3 cellular contexts compared by ENCODE assay signal in the genomic region with DNA sequence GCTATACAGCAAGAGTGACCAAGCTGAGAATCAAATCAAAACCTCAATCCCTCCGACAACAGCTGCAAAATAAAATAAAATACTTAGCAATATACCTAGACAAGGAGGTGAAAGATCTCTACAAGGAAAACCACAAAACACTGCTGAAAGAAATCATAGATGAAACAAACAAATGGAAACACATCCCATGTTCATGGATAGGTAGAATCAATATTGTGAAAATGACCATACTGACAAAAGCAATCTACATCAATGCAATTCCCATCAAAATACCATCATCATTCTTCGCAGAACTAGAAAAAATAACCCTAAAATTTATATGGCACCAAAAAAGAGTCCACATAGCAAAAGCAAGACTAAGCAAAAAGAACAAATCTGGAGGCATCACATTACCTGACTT. TPM values are rescaled to one million over a fixed set of nuclear protein-coding genes. Genes with fewer than 3 reads are reported as not detected.
"Had no signal": no experiment of that assay in that cellular context is flagged by ENCODE, and none has a peak within 500 bp of the region (broad histone marks: within the 10 kb centered on the region; RNA-seq: fewer than 3 reads in every experiment).

No MANE protein-coding gene starts in this region.

RNA-seq across cellular contexts. Expression of a gene that starts 17.6 kb away (rescaled TPM):
- total RNA-seq: PC-3 had no signal

RNA-seq across cellular contexts. Expression of a gene that starts 33.9 kb away (rescaled TPM):
- total RNA-seq: OCI-LY7, SK-MEL-5 had no signal

RNA-seq across cellular contexts. Expression of a gene that starts 41.3 kb away (rescaled TPM):
- total RNA-seq: OCI-LY7, SK-MEL-5 had no signal
